ENCODE assay signal across 18 cellular contexts in the genomic region with DNA sequence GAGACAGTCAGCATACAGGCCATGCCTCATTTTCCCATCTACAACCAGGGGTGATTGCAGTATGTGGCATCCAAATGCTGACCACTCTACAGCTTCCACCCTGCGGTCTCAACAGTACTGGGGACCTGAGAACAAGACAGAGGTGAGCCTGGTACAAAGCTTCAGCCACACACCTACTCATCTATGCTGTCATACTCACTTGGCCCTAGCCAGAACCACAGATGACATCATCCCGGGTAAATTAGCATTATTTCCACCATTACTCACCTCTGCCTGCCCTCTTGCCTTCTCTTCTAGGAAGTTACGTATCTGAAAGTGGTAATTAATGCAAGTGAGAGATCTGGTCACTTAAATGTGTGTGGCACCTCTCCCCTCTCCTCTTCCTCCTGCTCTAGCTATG.
A peak's percentile ranks its signal among the peaks of the same experiment; 100 is the strongest.
DNase-seq lines count a peak whose midpoint lies in the region; ATAC-seq, FAIRE-seq and TF ChIP-seq lines count a peak whose summit lies in the region.
"Had no signal": no experiment of that assay in that cellular context is flagged by ENCODE, and none has a peak within 500 bp of the region (broad histone marks: within the 10 kb centered on the region; RNA-seq: fewer than 3 reads in every experiment).

No MANE protein-coding gene starts in this region.

- H3K18ac ChIP-seq in IMR-90 (ENCODE audit: low read depth, low read length) (0 out of 2 replicates have a peak overlapping the region, but pooled peaks have one; percentile 4), neuronal stem cell (ENCODE audit: low read length) (no peak overlapping the region)

- peak overlapping the region in 1 of 2 experiments; percentile 22; a peak in 1 of 4 replicates for H4K8ac ChIP-seq in IMR-90 (ENCODE audit: low read depth in 2 of 2, low read length in 2 of 2)
- no peak overlapping the region for H4K8ac ChIP-seq in neuronal stem cell (ENCODE audit: low read depth, low read length)

- TF ChIP-seq POLR2A in IMR-90 (IDR thresholded peaks at IDR 0.05; ENCODE audit: low read depth, low read length): no peak
- TF ChIP-seq POLR2A in GM12891 (IDR thresholded peaks at IDR 0.05; ENCODE audit: low read depth, low read length): no peak

- TF ChIP-seq CTCF in IMR-90 (conservative IDR thresholded peaks at IDR 0.05; ENCODE audit: low read depth, low read length) (no peak), mammary epithelial cell (conservative IDR thresholded peaks at IDR 0.05 in 1 of 2, IDR thresholded peaks at IDR 0.05 in 1 of 2; ENCODE audit: extremely low read depth in 1 of 2, insufficient read depth in 1 of 2, low read depth in 1 of 2, low read length in 2 of 2) (no peak)

- H3K4me3 ChIP-seq in IMR-90 (ENCODE audit: insufficient read depth, low read depth, low read length) (no peak overlapping the region), mammary epithelial cell (replicated peaks in 1 of 3; ENCODE audit: insufficient read depth in 1 of 3, low read depth in 2 of 3, low read length in 3 of 3) (no peak overlapping the region), neuronal stem cell (ENCODE audit: low read length in 2 of 2) (no peak overlapping the region)
- H3K4me3 ChIP-seq: PC-9, right lobe of liver, thyroid gland had no signal

- no peak overlapping the region for H3K4me2 ChIP-seq in IMR-90 (ENCODE audit: low read depth, low read length)
- no peak overlapping the region for H3K4me2 ChIP-seq in mammary epithelial cell (ENCODE audit: insufficient read depth, low read depth, low read length)
- H3K4me2 ChIP-seq in neuronal stem cell (ENCODE audit: insufficient read depth, low read length, poor library complexity, severe bottlenecking): no peak overlapping the region
- H3K4me2 ChIP-seq: KMS-11, PC-9 had no signal

- H3K9me1 ChIP-seq in IMR-90 (ENCODE audit: insufficient read depth, low read length): peaks cover 5% of the 10 kb centered on the region; the same call in 1 of the 2 replicates

- H3K36me3 ChIP-seq in IMR-90 (ENCODE audit: control insufficient read depth, insufficient read depth, low read length) (no peaks in the 10 kb centered on the region), mammary epithelial cell (ENCODE audit: insufficient read depth, low read length) (no peaks in the 10 kb centered on the region), neuronal stem cell (replicated peaks in 1 of 2; ENCODE audit: control insufficient read depth in 2 of 2, insufficient read depth in 2 of 2, low read length in 2 of 2) (no peaks in the 10 kb centered on the region)
- H3K36me3 ChIP-seq: right lobe of liver, thyroid gland had no signal

- peak overlapping the region; percentile 30; the same call in 1 of the 2 replicates for H2BK120ac ChIP-seq in IMR-90 (ENCODE audit: low read depth, low read length)
- H2BK120ac ChIP-seq in neuronal stem cell (ENCODE audit: low read depth, low read length): peak overlapping the region; percentile 40

- H3K27me3 ChIP-seq in IMR-90 (ENCODE audit: control insufficient read depth, insufficient read depth, low read length) (no peaks in the 10 kb centered on the region), mammary epithelial cell (ENCODE audit: insufficient read depth, low read length) (no peaks in the 10 kb centered on the region), neuronal stem cell (ENCODE audit: control insufficient read depth in 3 of 3, insufficient read depth in 3 of 3, low read depth in 1 of 3, low read length in 3 of 3) (no peaks in the 10 kb centered on the region)
- H3K27me3 ChIP-seq: right lobe of liver, thyroid gland had no signal

- H3K9me3 ChIP-seq in IMR-90 (ENCODE audit: control insufficient read depth, insufficient read depth, low read length) (no peaks in the 10 kb centered on the region), mammary epithelial cell (replicated peaks; ENCODE audit: insufficient read depth, low read length) (no peaks in the 10 kb centered on the region), neuronal stem cell (replicated peaks in 1 of 2; ENCODE audit: control insufficient read depth in 2 of 2, insufficient read depth in 1 of 2, low read depth in 1 of 2, low read length in 2 of 2) (peaks cover 0 to 2% of the 10 kb centered on the region in 2 donors)
- H3K9me3 ChIP-seq: right lobe of liver, thyroid gland had no signal

- POLR2A ChIA-PET in IMR-90 (lab: Charles Lee; ENCODE audit: unreplicated experiment): no interaction called here

- H2AFZ ChIP-seq in IMR-90 (replicated peaks; ENCODE audit: low read length, poor library complexity): no peak overlapping the region
- no peak overlapping the region for H2AFZ ChIP-seq in mammary epithelial cell (ENCODE audit: low read depth, low read length)
- H2AFZ ChIP-seq in neuronal stem cell (ENCODE audit: low read length): no peak overlapping the region
- H2AFZ ChIP-seq: PC-9 had no signal

- no peaks in the 10 kb centered on the region for H3K79me2 ChIP-seq in mammary epithelial cell (ENCODE audit: insufficient read depth, low read length)

- CTCF ChIA-PET in IMR-90 (lab: Yijun Ruan, JAX) (interaction anchor here (0.9 kb wide), 1 partner anchor 15 kb away, joined by 3 read pairs; no protein-coding TSS in a partner anchor), mammary epithelial cell (lab: Charles Lee; ENCODE audit: low non-redundant PET) (no interaction called here)

- H4K5ac ChIP-seq in IMR-90 (ENCODE audit: low read depth, low read length): no peak overlapping the region

- H3K14ac ChIP-seq in IMR-90 (replicated peaks; ENCODE audit: low read depth, low read length) (peak overlapping the region; percentile 10; the same call in 1 of the 2 replicates), neuronal stem cell (ENCODE audit: low read length) (no peak overlapping the region)

- H2BK20ac ChIP-seq in IMR-90 (ENCODE audit: low read depth, low read length): peak overlapping the region; percentile 14; the same call in 1 of the 2 replicates

- H2AK5ac ChIP-seq in IMR-90 (ENCODE audit: low read depth, low read length) (peak overlapping the region; percentile 18; the same call in 1 of the 2 replicates), neuronal stem cell (ENCODE audit: low read depth, low read length) (no peak overlapping the region)

- peak; percentile 20 for DNase-seq in NK-92 treated with Interleukin-12 subunit alpha and Interleukin-12 subunit beta, amount 100 ng/mL, for 24 hours (lab: John Stamatoyannopoulos, UW)
- no peak for DNase-seq in NK-92 (lab: John Stamatoyannopoulos, UW; ENCODE audit: unreplicated experiment)
- peak; percentile 85 for DNase-seq in IMR-90
- DNase-seq in mammary epithelial cell: peak; percentile 73
- no peak for DNase-seq in neuronal stem cell (ENCODE audit: low spot score)
- DNase-seq in GM12891 (ENCODE audit: insufficient read length, low spot score): no peak
- no peak for DNase-seq in GOT3 (lab: John Stamatoyannopoulos, UW)
- no peak for DNase-seq in NCI-H524 treated with DMSO at 0.1 percent for 48 hours (lab: John Stamatoyannopoulos, UW)
- DNase-seq: cerebellar nuclear complex; kidney; naive thymus-derived CD4-positive, alpha-beta T cell; right lobe of liver; thyroid gland had no signal

- H3K4me1 ChIP-seq in IMR-90 (ENCODE audit: control insufficient read depth, insufficient read depth, low read length) (peaks cover 3% of the 10 kb centered on the region; the same call in 1 of the 2 replicates), mammary epithelial cell (ENCODE audit: insufficient read depth, low read length) (peaks cover 10% of the 10 kb centered on the region), neuronal stem cell (ENCODE audit: control insufficient read depth in 2 of 2, insufficient read depth in 1 of 2, low read depth in 1 of 2, low read length in 2 of 2) (peaks cover 13 to 27% of the 10 kb centered on the region in 2 donors)
- H3K4me1 ChIP-seq: right lobe of liver, thyroid gland had no signal

- intact Hi-C loops in IMR-90 (cut with micrococcal nuclease) (no loop called here), mammary epithelial cell (cut with micrococcal nuclease) (no loop called here)

- H3K79me1 ChIP-seq in IMR-90 (ENCODE audit: low read depth in 1 of 2, low read length in 2 of 2) (no peaks in the 10 kb centered on the region), neuronal stem cell (ENCODE audit: low read depth, low read length) (no peaks in the 10 kb centered on the region)

- dilution Hi-C loops in IMR-90 (cut with HindIII; ENCODE audit: low sequenced_read_pairs, unreplicated experiment): no loop called here
- dilution Hi-C loops in mammary epithelial cell (cut with HindIII; ENCODE audit: low sequenced_read_pairs): loop anchor here (5.0 kb wide), 1 partner anchor 33 kb away; no protein-coding TSS in a partner anchor

- no peak overlapping the region for H2BK5ac ChIP-seq in IMR-90 (ENCODE audit: low read depth, low read length, poor library complexity, severe bottlenecking)
- no peak overlapping the region for H2BK5ac ChIP-seq in neuronal stem cell (ENCODE audit: low read length)

- no CpG with 5 or more reads among the region's 3 CpGs for WGBS in IMR-90 (ENCODE audit: extremely low coverage in 2 of 2, insufficient read length in 1 of 2), 2 experiments
- WGBS in mammary epithelial cell (ENCODE audit: low coverage, missing lambda C conversion rate): 67% methylated on average over 3 of the region's 3 CpGs
- no CpG with 5 or more reads among the region's 3 CpGs for WGBS in neuronal stem cell (ENCODE audit: extremely low coverage in 2 of 2, insufficient read length in 2 of 2, insufficient replicate concordance in 1 of 2), 2 donors

- H3K23ac ChIP-seq in IMR-90 (ENCODE audit: low read depth, low read length): no peak overlapping the region
- H3K23ac ChIP-seq in neuronal stem cell (ENCODE audit: low read depth, low read length, poor library complexity): no peak overlapping the region

- FAIRE-seq in GM12891 (lab: Jason Lieb, UNC): no peak
- FAIRE-seq: A204.1, D721Med, GM12892, kidney had no signal

- H4K20me1 ChIP-seq in IMR-90 (ENCODE audit: insufficient read depth, low read length): no peaks in the 10 kb centered on the region
- no peaks in the 10 kb centered on the region for H4K20me1 ChIP-seq in mammary epithelial cell (ENCODE audit: insufficient read depth, low read length)

- H3K56ac ChIP-seq in IMR-90 (ENCODE audit: extremely low read depth, insufficient read depth, low read length): no peak overlapping the region

- H2BK15ac ChIP-seq in IMR-90 (ENCODE audit: low read depth, low read length): peak overlapping the region; percentile 3; the same call in 1 of the 3 replicates
- H2BK15ac ChIP-seq in neuronal stem cell (ENCODE audit: low read length): peak overlapping the region; percentile 13

- H3K27ac ChIP-seq in IMR-90 (ENCODE audit: insufficient read depth, low read length) (no peak overlapping the region), mammary epithelial cell (ENCODE audit: insufficient read depth, low read depth, low read length) (no peak overlapping the region), neuronal stem cell (replicated peaks; ENCODE audit: low read length) (no peak overlapping the region)
- H3K27ac ChIP-seq: KMS-11, PC-9, right lobe of liver, thyroid gland had no signal

- H3K9ac ChIP-seq in IMR-90 (ENCODE audit: low read depth, low read length) (no peak overlapping the region), mammary epithelial cell (ENCODE audit: insufficient read depth, low read length) (no peak overlapping the region), neuronal stem cell (ENCODE audit: low read depth, low read length, poor library complexity) (no peak overlapping the region)
- H3K9ac ChIP-seq: KMS-11 had no signal

- H4K91ac ChIP-seq in IMR-90 (ENCODE audit: insufficient read depth, low read depth, low read length) (no peak overlapping the region), neuronal stem cell (ENCODE audit: low read depth, low read length, poor library complexity) (no peak overlapping the region)

- no TSS peak for BruUV-seq in IMR-90 (replicated peaks; lab: Mats Ljungman, UMichigan)
- no TSS peak for BruUV-seq in mammary epithelial cell (replicated peaks; lab: Mats Ljungman, UMichigan)

- peak overlapping the region; percentile 4 for H3K4ac ChIP-seq in IMR-90 (ENCODE audit: low read depth, low read length)
- H3K4ac ChIP-seq in neuronal stem cell (ENCODE audit: low read length): no peak overlapping the region

- H2BK12ac ChIP-seq in neuronal stem cell (ENCODE audit: low read length): no peak overlapping the region

- in situ Hi-C loops in IMR-90 (cut with MboI; ENCODE audit: low sequenced_read_pairs): no loop called here
- in situ Hi-C loops in mammary epithelial cell (cut with MboI; ENCODE audit: low sequenced_read_pairs in 2 of 2): no loop called here

- TF ChIP-seq RAD21 in IMR-90 (IDR thresholded peaks at IDR 0.05; ENCODE audit: low read length): no peak

- H2AK9ac ChIP-seq in IMR-90 (replicated peaks; ENCODE audit: low read depth, low read length, poor library complexity): no peak overlapping the region

- peak; percentile 63; the same call in 1 of the 2 replicates for ATAC-seq in IMR-90 (ENCODE audit: low read depth)
- ATAC-seq: naive thymus-derived CD4-positive, alpha-beta T cell had no signal

Comparison
In these comparisons a context has a peak if more than half of its experiments do, and no peak if none do; other contexts are left out.
1. DNase-seq: peak in NK-92 treated with Interleukin-12 subunit alpha and Interleukin-12 subunit beta, amount 100 ng/mL, for 24 hours (single experiment), IMR-90 (single experiment) and mammary epithelial cell (single experiment); none in NK-92 (single experiment), neuronal stem cell (single experiment), GM12891 (single experiment), GOT3 (single experiment) and NCI-H524 treated with DMSO at 0.1 percent for 48 hours (single experiment).